ENCODE assay signal across 1 cellular context in genomic region chr3:40969341-40969740, GRCh38.
TF ChIP-seq lines count a peak whose summit lies in the region.

No MANE protein-coding gene starts in this region.

TF ChIP-seq in IMR-90, 13 proteins besides CTCF, POLR2A, EP300 and RAD21 (continued from another document):
- TF ChIP-seq, protein P1, sequence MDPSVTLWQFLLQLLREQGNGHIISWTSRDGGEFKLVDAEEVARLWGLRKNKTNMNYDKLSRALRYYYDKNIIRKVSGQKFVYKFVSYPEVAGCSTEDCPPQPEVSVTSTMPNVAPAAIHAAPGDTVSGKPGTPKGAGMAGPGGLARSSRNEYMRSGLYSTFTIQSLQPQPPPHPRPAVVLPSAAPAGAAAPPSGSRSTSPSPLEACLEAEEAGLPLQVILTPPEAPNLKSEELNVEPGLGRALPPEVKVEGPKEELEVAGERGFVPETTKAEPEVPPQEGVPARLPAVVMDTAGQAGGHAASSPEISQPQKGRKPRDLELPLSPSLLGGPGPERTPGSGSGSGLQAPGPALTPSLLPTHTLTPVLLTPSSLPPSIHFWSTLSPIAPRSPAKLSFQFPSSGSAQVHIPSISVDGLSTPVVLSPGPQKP (IDR thresholded peaks at IDR 0.05; ENCODE audit: borderline replicate concordance, low read depth, low read length), result no peak
- TF ChIP-seq CEBPB (IDR thresholded peaks at IDR 0.05; ENCODE audit: low read depth, low read length) (no peak), MAFK (IDR thresholded peaks at IDR 0.05; ENCODE audit: low read depth, low read length) (no peak), RCOR1 (IDR thresholded peaks at IDR 0.05; ENCODE audit: insufficient replicate concordance, low read length) (no peak), BHLHE40 (IDR thresholded peaks at IDR 0.05; ENCODE audit: low read depth, low read length) (no peak), MAZ (IDR thresholded peaks at IDR 0.05; ENCODE audit: borderline replicate concordance, low read depth, low read length) (no peak), SMC3 (IDR thresholded peaks at IDR 0.05; ENCODE audit: low read depth, low read length) (no peak), FOS (IDR thresholded peaks at IDR 0.05; ENCODE audit: low read depth, low read length) (no peak)
